In the genomic region with DNA sequence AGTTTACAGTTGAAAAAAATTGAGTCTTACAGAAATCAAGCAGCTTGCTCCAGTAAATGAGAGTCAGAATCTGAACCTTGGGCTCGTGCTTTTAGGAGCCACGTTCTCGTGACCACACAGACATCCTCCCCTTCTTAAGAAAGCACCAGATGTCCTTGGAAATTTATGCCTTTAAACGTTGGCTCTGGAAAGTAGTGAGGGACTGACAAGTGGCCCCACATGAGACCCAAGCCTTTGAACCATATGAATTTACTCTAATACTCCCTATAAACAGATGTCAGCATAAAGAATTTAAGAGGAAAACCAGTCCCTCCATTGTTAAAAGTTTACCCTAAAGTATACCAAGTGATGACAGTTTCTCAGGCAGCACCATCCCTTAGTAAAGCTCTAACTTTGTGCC, we compare ENCODE assay signal across 22 cellular contexts.
"Had no signal": no experiment of that assay in that cellular context is flagged by ENCODE, and none has a peak within 500 bp of the region (broad histone marks: within the 10 kb centered on the region; RNA-seq: fewer than 3 reads in every experiment).

No MANE protein-coding gene starts in this region.

- H3K27ac ChIP-seq: dorsolateral prefrontal cortex, gastrocnemius medialis, heart right ventricle, testis, upper lobe of right lung had no signal

- H3K27me3 Mint-ChIP-seq: activated CD4-positive, alpha-beta T cell treated with anti-CD3 and anti-CD28 coated beads, Interleukin-2, amount 10 ng/mL, durations not matched to agents 7 days and 5 days; memory B cell had no signal

- H3K36me3 ChIP-seq: gastrocnemius medialis, heart right ventricle, upper lobe of right lung had no signal

- H3K36me3 Mint-ChIP-seq: brain, immature natural killer cell, memory B cell, natural killer cell had no signal

- H3K4me3 Mint-ChIP-seq: activated CD4-positive, alpha-beta T cell treated with anti-CD3 and anti-CD28 coated beads, Interleukin-2, amount 10 ng/mL, durations not matched to agents 7 days and 5 days; activated CD8-positive, alpha-beta T cell treated with anti-CD3 and anti-CD28 coated beads, Interleukin-2, amount 10 ng/mL, durations not matched to agents 7 days and 5 days; activated naive CD4-positive, alpha-beta T cell treated with anti-CD3 and anti-CD28 coated beads for 36 hours; activated T-cell treated with anti-CD3 and anti-CD28 coated beads, Interleukin-2, amount 50 U/mL, for 24 hours; brain; endodermal cell; immature natural killer cell; memory B cell; natural killer cell; stimulated activated naive CD8-positive, alpha-beta T cell treated with anti-CD3 and anti-CD28 coated beads, Interleukin-15, Interleukin-2, amounts not matched to agents 100 ng/mL and 50 ng/mL, for 24 hours; T-helper 1 cell treated with Interleukin-12 subunit alpha and Interleukin-12 subunit beta and Interleukin-4 antibody, amounts not matched to agents 30 μg/mL and 1 μg/mL, for 36 hours had no signal

- H3K4me1 ChIP-seq: gastrocnemius medialis, heart right ventricle, testis, upper lobe of right lung had no signal

- H3K4me1 Mint-ChIP-seq: activated CD4-positive, alpha-beta T cell treated with anti-CD3 and anti-CD28 coated beads, Interleukin-2, amount 10 ng/mL, durations not matched to agents 7 days and 5 days; immature natural killer cell; memory B cell; natural killer cell had no signal

- H3K4me3 ChIP-seq: dorsolateral prefrontal cortex, gastrocnemius medialis, heart right ventricle, testis, upper lobe of right lung had no signal

- DNase-seq: activated CD4-positive, alpha-beta T cell treated with anti-CD3 and anti-CD28 coated beads, Interleukin-2, amount 10 ng/mL, durations not matched to agents 7 days and 5 days; activated CD8-positive, alpha-beta T cell treated with anti-CD3 and anti-CD28 coated beads, Interleukin-2, amount 10 ng/mL, durations not matched to agents 7 days and 5 days; activated naive CD4-positive, alpha-beta T cell treated with anti-CD3 and anti-CD28 coated beads for 36 hours; activated T-cell treated with anti-CD3 and anti-CD28 coated beads, Interleukin-2, amount 50 U/mL, for 24 hours; anterior cingulate cortex; caudate nucleus; dorsolateral prefrontal cortex; gastrocnemius medialis; heart right ventricle; immature natural killer cell; kidney glomerular epithelial cell; natural killer cell; nucleus accumbens; posterior cingulate gyrus; testis; upper lobe of right lung had no signal

- ATAC-seq: activated CD4-positive, CD25-positive, alpha-beta regulatory T cell treated with anti-CD3 and anti-CD28 coated beads, Interleukin-2, amount 50 U/mL, for 24 hours; activated CD8-positive, alpha-beta T cell treated with anti-CD3 and anti-CD28 coated beads, Interleukin-2, amount 10 ng/mL, durations not matched to agents 7 days and 5 days; gastrocnemius medialis; natural killer cell; upper lobe of right lung had no signal

- H3K27me3 ChIP-seq: dorsolateral prefrontal cortex, gastrocnemius medialis, heart right ventricle, testis, upper lobe of right lung had no signal

- H3K9me3 ChIP-seq: gastrocnemius medialis, heart right ventricle, testis, upper lobe of right lung had no signal

- H3K9me3 Mint-ChIP-seq: activated CD4-positive, alpha-beta T cell treated with anti-CD3 and anti-CD28 coated beads, Interleukin-2, amount 10 ng/mL, durations not matched to agents 7 days and 5 days; activated naive CD4-positive, alpha-beta T cell treated with anti-CD3 and anti-CD28 coated beads for 36 hours; activated T-cell treated with anti-CD3 and anti-CD28 coated beads, Interleukin-2, amount 50 U/mL, for 24 hours; brain; endodermal cell; memory B cell; natural killer cell; stimulated activated naive CD8-positive, alpha-beta T cell treated with anti-CD3 and anti-CD28 coated beads, Interleukin-15, Interleukin-2, amounts not matched to agents 100 ng/mL and 50 ng/mL, for 24 hours; T-helper 1 cell treated with Interleukin-12 subunit alpha and Interleukin-12 subunit beta and Interleukin-4 antibody, amounts not matched to agents 30 μg/mL and 1 μg/mL, for 36 hours had no signal
